ENCODE assay signal across 19 cellular contexts in the genomic region with DNA sequence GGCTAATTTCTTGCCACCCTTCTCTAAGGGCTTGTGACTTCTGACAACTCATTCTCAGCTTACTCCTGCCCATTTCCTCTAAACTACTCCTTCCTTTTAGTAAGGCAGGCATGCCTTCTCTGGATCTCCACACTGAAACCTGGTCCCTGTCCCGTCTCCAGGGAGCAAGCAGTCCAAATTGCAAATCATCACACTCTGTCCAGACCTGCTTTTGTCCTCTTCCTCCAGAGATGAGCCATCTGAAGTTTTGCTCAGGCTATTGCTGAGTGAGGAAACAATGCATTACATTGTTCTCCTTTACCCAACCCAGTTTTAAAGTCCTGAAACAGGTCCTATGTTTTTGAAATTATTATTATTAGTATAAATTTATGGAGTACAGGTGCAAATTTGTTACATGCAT. TPM values are rescaled to one million over a fixed set of nuclear protein-coding genes. Genes with fewer than 3 reads are reported as not detected.
DNase-seq lines count a peak whose midpoint lies in the region; ATAC-seq and TF ChIP-seq lines count a peak whose summit lies in the region.
"Had no signal": no experiment of that assay in that cellular context is flagged by ENCODE, and none has a peak within 500 bp of the region (broad histone marks: within the 10 kb centered on the region; RNA-seq: fewer than 3 reads in every experiment).

No MANE protein-coding gene starts in this region.

- H3K4me2 ChIP-seq in DOHH2 (ENCODE audit: low read length): peak overlapping the region; percentile 60
- H3K4me2 ChIP-seq: SK-N-SH had no signal

- ATAC-seq in naive B cell (ENCODE audit: low read depth in 2 of 2) (no peak), GM18511 (IDR thresholded peaks at IDR 0.05; ENCODE audit: unreplicated experiment) (no peak)

- H3K27me3 Mint-ChIP-seq in T-helper 1 cell treated with Interleukin-12 subunit alpha and Interleukin-12 subunit beta and Interleukin-4 antibody, amounts not matched to agents 30 μg/mL and 1 μg/mL, for 36 hours (ENCODE audit: low read depth): no peaks in the 10 kb centered on the region
- no peaks in the 10 kb centered on the region for H3K27me3 Mint-ChIP-seq in activated T-helper 1 cell treated with anti-CD3 and anti-CD28 coated beads, Interleukin-12 subunit alpha, Interleukin-12 subunit beta, Interleukin-2, Interleukin-4 antibody, amounts not matched to agents 30 ng/mL and 10 ng/mL and 1 ng/mL, durations not matched to agents 14 hours and 24 hours and 36 hours (ENCODE audit: insufficient read depth)
- H3K27me3 Mint-ChIP-seq in naive B cell: no peaks in the 10 kb centered on the region

- peaks cover 54% of the 10 kb centered on the region for H3K4me1 Mint-ChIP-seq in T-helper 1 cell treated with Interleukin-12 subunit alpha and Interleukin-12 subunit beta and Interleukin-4 antibody, amounts not matched to agents 30 μg/mL and 1 μg/mL, for 36 hours (ENCODE audit: low read depth)
- H3K4me1 Mint-ChIP-seq in activated T-helper 1 cell treated with anti-CD3 and anti-CD28 coated beads, Interleukin-12 subunit alpha, Interleukin-12 subunit beta, Interleukin-2, Interleukin-4 antibody, amounts not matched to agents 30 ng/mL and 10 ng/mL and 1 ng/mL, durations not matched to agents 14 hours and 24 hours and 36 hours (ENCODE audit: low read depth): peaks cover 63% of the 10 kb centered on the region
- H3K4me1 Mint-ChIP-seq in naive B cell: peaks cover 47 to 74% (median 68%) of the 10 kb centered on the region in 3 donors

- TF ChIP-seq CTCF in DOHH2 (IDR thresholded peaks at IDR 0.05; ENCODE audit: low read depth, low read length, poor library complexity, severe bottlenecking): no peak

- peaks cover 26% of the 10 kb centered on the region for H3K79me2 ChIP-seq in DOHH2 (ENCODE audit: control insufficient read depth, low read length)
- H3K79me2 ChIP-seq: parathyroid adenoma had no signal

- intact Hi-C loops in activated T-helper 1 cell treated with anti-CD3 and anti-CD28 coated beads, Interleukin-12 subunit alpha, Interleukin-12 subunit beta, Interleukin-2, Interleukin-4 antibody, amounts not matched to agents 30 ng/mL and 10 ng/mL and 1 ng/mL, durations not matched to agents 14 hours and 24 hours and 36 hours (cut with micrococcal nuclease): no loop called here

- DNase-seq in T-helper 1 cell: no peak
- DNase-seq in activated T-helper 1 cell treated with anti-CD3 and anti-CD28 coated beads, Interleukin-12 subunit alpha, Interleukin-12 subunit beta, Interleukin-2, Interleukin-4 antibody, amounts not matched to agents 30 ng/mL and 10 ng/mL and 1 ng/mL, durations not matched to agents 14 hours and 24 hours and 36 hours (ENCODE audit: low spot score): no peak
- no peak for DNase-seq in naive B cell
- DNase-seq in GDM1 (lab: John Stamatoyannopoulos, UW): no peak
- DNase-seq in SKM-1 (lab: John Stamatoyannopoulos, UW; ENCODE audit: unreplicated experiment): no peak
- DNase-seq: amygdala; DND-41; NCI-H1694 treated with DMSO at 0.1 percent for 48 hours; NCI-H510A treated with DMSO at 0.1 percent for 48 hours; SK-N-SH; stimulated activated CD4-positive, alpha-beta T cell treated with anti-CD3 and anti-CD28 coated beads, Interleukin-4, amount 100 ng/mL, for 24 hours; stimulated activated CD8-positive, alpha-beta memory T cell treated with anti-CD3 and anti-CD28 coated beads, Interleukin-4, amount 100 ng/mL, for 48 hours had no signal

- H3K9me3 Mint-ChIP-seq in T-helper 1 cell treated with Interleukin-12 subunit alpha and Interleukin-12 subunit beta and Interleukin-4 antibody, amounts not matched to agents 30 μg/mL and 1 μg/mL, for 36 hours: no peaks in the 10 kb centered on the region
- H3K9me3 Mint-ChIP-seq in activated T-helper 1 cell treated with anti-CD3 and anti-CD28 coated beads, Interleukin-12 subunit alpha, Interleukin-12 subunit beta, Interleukin-2, Interleukin-4 antibody, amounts not matched to agents 30 ng/mL and 10 ng/mL and 1 ng/mL, durations not matched to agents 14 hours and 24 hours and 36 hours: no peaks in the 10 kb centered on the region
- H3K9me3 Mint-ChIP-seq in naive B cell: peaks cover 0 to 9% (median 0%) of the 10 kb centered on the region in 7 donors

- 0 out of 2 replicates have a peak overlapping the region, but pooled peaks have one; percentile 0 for H3K4me3 ChIP-seq in DOHH2 (ENCODE audit: low read length)
- H3K4me3 ChIP-seq: tibial nerve had no signal

- H3F3A ChIP-seq in DOHH2 (ENCODE audit: control insufficient read depth, insufficient read depth): peaks cover 18% of the 10 kb centered on the region

- H3K27ac Mint-ChIP-seq in T-helper 1 cell treated with Interleukin-12 subunit alpha and Interleukin-12 subunit beta and Interleukin-4 antibody, amounts not matched to agents 30 μg/mL and 1 μg/mL, for 36 hours: peak overlapping the region; percentile 1
- H3K27ac Mint-ChIP-seq in activated T-helper 1 cell treated with anti-CD3 and anti-CD28 coated beads, Interleukin-12 subunit alpha, Interleukin-12 subunit beta, Interleukin-2, Interleukin-4 antibody, amounts not matched to agents 30 ng/mL and 10 ng/mL and 1 ng/mL, durations not matched to agents 14 hours and 24 hours and 36 hours: peak overlapping the region; percentile 42
- H3K27ac Mint-ChIP-seq in naive B cell: peak overlapping the region in 1 of 6 donors; percentile 100

- no peaks in the 10 kb centered on the region for H3K9me2 ChIP-seq in DOHH2 (replicated peaks; ENCODE audit: control insufficient read depth, low read length)
- H3K9me2 ChIP-seq: SK-N-SH had no signal

- H4K20me1 ChIP-seq in DOHH2 (ENCODE audit: control insufficient read depth, insufficient read depth, low read depth, low read length): no peaks in the 10 kb centered on the region

- H3K36me3 ChIP-seq in DOHH2 (ENCODE audit: control insufficient read depth, low read length): peaks cover 71% of the 10 kb centered on the region
- H3K36me3 ChIP-seq: tibial nerve had no signal

- peaks cover 56% of the 10 kb centered on the region for H3K36me3 Mint-ChIP-seq in T-helper 1 cell treated with Interleukin-12 subunit alpha and Interleukin-12 subunit beta and Interleukin-4 antibody, amounts not matched to agents 30 μg/mL and 1 μg/mL, for 36 hours (ENCODE audit: low read depth)
- H3K36me3 Mint-ChIP-seq in activated T-helper 1 cell treated with anti-CD3 and anti-CD28 coated beads, Interleukin-12 subunit alpha, Interleukin-12 subunit beta, Interleukin-2, Interleukin-4 antibody, amounts not matched to agents 30 ng/mL and 10 ng/mL and 1 ng/mL, durations not matched to agents 14 hours and 24 hours and 36 hours (ENCODE audit: low read depth): peaks cover 57% of the 10 kb centered on the region
- H3K36me3 Mint-ChIP-seq in naive B cell: peaks cover 31 to 54% of the 10 kb centered on the region in 2 donors

- H3K27ac ChIP-seq in DOHH2 (ENCODE audit: low read depth, low read length): peak overlapping the region; percentile 82
- H3K27ac ChIP-seq: 22Rv1, C4-2B, parathyroid adenoma had no signal

- H3K9me3 ChIP-seq in DOHH2 (ENCODE audit: control insufficient read depth, insufficient read depth, low read length): no peaks in the 10 kb centered on the region
- H3K9me3 ChIP-seq: SK-N-SH, tibial nerve had no signal

- H3K27me3 ChIP-seq in DOHH2 (ENCODE audit: control insufficient read depth, low read length): no peaks in the 10 kb centered on the region
- H3K27me3 ChIP-seq: tibial nerve had no signal

- H3K4me3 Mint-ChIP-seq in T-helper 1 cell treated with Interleukin-12 subunit alpha and Interleukin-12 subunit beta and Interleukin-4 antibody, amounts not matched to agents 30 μg/mL and 1 μg/mL, for 36 hours: no peak overlapping the region
- no peak overlapping the region for H3K4me3 Mint-ChIP-seq in activated T-helper 1 cell treated with anti-CD3 and anti-CD28 coated beads, Interleukin-12 subunit alpha, Interleukin-12 subunit beta, Interleukin-2, Interleukin-4 antibody, amounts not matched to agents 30 ng/mL and 10 ng/mL and 1 ng/mL, durations not matched to agents 14 hours and 24 hours and 36 hours
- peak overlapping the region; percentile 6 to 76 (median 61) for H3K4me3 Mint-ChIP-seq in naive B cell

- peaks cover 92% of the 10 kb centered on the region for H3K4me1 ChIP-seq in DOHH2 (ENCODE audit: control insufficient read depth, low read length)
- H3K4me1 ChIP-seq: parathyroid adenoma had no signal

RNA-seq across cellular contexts. Expression of gene ARHGAP25, which starts 57.3 kb away (rescaled TPM):
- 71.6 and 74.2 TPM in 2 replicates for total RNA-seq in activated T-helper 1 cell treated with anti-CD3 and anti-CD28 coated beads, Interleukin-12 subunit alpha, Interleukin-12 subunit beta, Interleukin-2, Interleukin-4 antibody, amounts not matched to agents 30 ng/mL and 10 ng/mL and 1 ng/mL, durations not matched to agents 14 hours and 24 hours and 36 hours
- 100 to 1,000 TPM in 4 of 6 donors, 10 to 100 TPM in 2; 45.1 to 164 (median 107) TPM for polyA plus RNA-seq in naive B cell (ENCODE audit: low read depth in 6 of 6)
- polyA plus RNA-seq: SK-N-SH had no signal

Comparison
In these comparisons a context has a peak if more than half of its experiments do, and no peak if none do; other contexts are left out.
1. H3K4me3 Mint-ChIP-seq: peak in naive B cell (8 of 8); none in T-helper 1 cell treated with Interleukin-12 subunit alpha and Interleukin-12 subunit beta and Interleukin-4 antibody, amounts not matched to agents 30 μg/mL and 1 μg/mL, for 36 hours (single experiment) and activated T-helper 1 cell treated with anti-CD3 and anti-CD28 coated beads, Interleukin-12 subunit alpha, Interleukin-12 subunit beta, Interleukin-2, Interleukin-4 antibody, amounts not matched to agents 30 ng/mL and 10 ng/mL and 1 ng/mL, durations not matched to agents 14 hours and 24 hours and 36 hours (single experiment).